1 cellular context compared by ENCODE assay signal in the genomic region with DNA sequence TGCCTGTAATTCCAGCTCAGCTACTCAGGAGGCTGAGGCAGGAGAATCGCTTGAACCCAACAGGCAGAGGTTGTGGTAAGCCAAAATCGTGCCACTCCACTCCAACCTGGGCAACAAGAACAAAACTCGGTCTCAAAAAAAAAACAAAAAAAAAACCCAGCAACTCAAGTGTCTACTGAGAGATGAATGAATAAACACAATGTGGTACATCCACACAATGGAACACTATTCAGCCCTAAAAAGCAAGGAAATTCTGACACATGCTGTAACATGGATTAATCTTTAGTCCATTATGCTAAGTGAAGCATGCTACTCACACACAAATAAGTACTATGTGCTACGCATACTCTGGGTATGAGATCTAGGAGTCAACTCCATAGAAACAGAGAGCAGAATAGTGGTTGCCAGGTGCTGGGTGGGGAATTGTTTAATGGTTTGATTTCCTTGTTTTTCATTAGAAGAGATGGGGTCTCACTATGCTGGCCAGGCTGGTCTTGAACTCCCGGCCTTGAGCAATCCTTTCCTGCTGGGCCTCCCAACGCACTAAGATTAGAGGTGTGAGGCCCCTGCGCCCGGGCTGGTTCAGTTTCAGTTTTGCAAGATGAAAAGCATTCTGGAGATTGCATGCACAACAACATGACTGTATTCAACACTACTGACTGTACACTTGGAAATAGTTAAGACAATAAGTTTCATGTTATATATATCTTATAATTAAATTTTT.
TF ChIP-seq lines count a peak whose summit lies in the region.

No MANE protein-coding gene starts in this region.

TF ChIP-seq in K562, 482 proteins besides CTCF, POLR2A, EP300 and RAD21:
- TF ChIP-seq, protein P1, sequence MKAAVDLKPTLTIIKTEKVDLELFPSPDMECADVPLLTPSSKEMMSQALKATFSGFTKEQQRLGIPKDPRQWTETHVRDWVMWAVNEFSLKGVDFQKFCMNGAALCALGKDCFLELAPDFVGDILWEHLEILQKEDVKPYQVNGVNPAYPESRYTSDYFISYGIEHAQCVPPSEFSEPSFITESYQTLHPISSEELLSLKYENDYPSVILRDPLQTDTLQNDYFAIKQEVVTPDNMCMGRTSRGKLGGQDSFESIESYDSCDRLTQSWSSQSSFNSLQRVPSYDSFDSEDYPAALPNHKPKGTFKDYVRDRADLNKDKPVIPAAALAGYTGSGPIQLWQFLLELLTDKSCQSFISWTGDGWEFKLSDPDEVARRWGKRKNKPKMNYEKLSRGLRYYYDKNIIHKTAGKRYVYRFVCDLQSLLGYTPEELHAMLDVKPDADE (conservative IDR thresholded peaks at IDR 0.05; ENCODE audit: control insufficient read depth, low read depth, low read length): no peak
- TF ChIP-seq RBM25 (IDR thresholded peaks at IDR 0.05; ENCODE audit: low read depth, low read length, severe bottlenecking): peak; percentile 29
- TF ChIP-seq POLR2H (tag; IDR thresholded peaks at IDR 0.05; ENCODE audit: low read depth): no peak
- TF ChIP-seq BDP1 (IDR thresholded peaks at IDR 0.05; ENCODE audit: insufficient read depth, insufficient read length): no peak
- TF ChIP-seq ZNF121 (CRISPR knock-in tag; conservative IDR thresholded peaks at IDR 0.05): peak; percentile 75
- TF ChIP-seq MCM5 (IDR thresholded peaks at IDR 0.05; ENCODE audit: low read depth): no peak
